In the genomic region with DNA sequence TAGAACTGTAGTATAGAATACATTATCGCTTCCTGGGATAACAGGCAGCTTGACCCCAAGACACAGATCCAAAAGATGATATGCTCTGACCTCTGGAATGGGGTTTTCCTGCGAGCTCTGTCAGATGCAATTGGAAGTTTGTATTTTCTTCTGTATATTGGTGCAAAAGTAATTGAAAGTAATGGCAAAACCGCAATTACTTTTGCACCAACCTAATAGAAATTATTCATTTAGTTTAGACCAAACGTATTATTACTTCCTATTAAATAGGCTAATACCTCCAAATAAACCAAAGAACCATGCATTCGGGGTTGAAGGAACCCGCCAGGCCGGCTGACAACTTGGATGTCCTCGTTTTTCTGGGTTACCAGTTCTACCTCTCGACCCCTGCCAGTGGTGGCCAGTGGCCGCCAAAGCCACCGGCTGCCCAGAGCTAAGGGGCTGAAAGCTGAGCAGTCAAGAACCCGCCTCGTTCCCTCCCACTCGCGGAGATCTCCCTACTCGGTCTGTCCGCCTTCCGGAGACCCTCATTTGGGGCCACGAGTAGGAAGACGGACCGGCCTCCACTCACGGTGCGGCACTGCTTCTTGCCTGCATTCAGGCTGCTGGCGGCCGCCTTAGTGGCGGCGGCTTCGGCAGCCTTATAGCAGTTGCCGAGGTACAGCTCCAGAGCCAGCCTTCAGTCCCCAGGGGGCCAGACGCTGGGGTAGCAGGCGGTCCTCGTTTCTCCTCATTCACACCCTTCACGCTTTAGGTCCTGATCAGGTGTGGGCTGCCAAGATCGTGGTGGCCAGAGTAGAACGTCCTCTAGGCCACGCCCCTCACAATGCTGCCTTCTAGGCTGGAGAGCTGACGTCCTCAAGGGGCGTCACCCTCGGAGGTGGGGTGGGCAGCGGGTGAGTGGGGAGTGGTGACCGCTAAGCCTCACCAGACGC, we compare ENCODE assay signal across 8 cellular contexts.
DNase-seq lines count a peak whose midpoint lies in the region; ATAC-seq, FAIRE-seq and TF ChIP-seq lines count a peak whose summit lies in the region.

No MANE protein-coding gene starts in this region.

- no peak overlapping the region for H3K27ac Mint-ChIP-seq in MCF 10A (ENCODE audit: low read depth, unreplicated experiment)
- no peak overlapping the region for H3K27ac Mint-ChIP-seq in T-helper 17 cell
- no peak overlapping the region for H3K27ac Mint-ChIP-seq in activated CD4-positive, alpha-beta memory T cell treated with anti-CD3 and anti-CD28 coated beads, Interleukin-2, amount 10 ng/mL, durations not matched to agents 7 days and 5 days

- DNase-seq in breast epithelium (ENCODE audit: low spot score in 2 of 2) (no peak), MCF 10A (ENCODE audit: unreplicated experiment) (no peak), T-helper 17 cell (no peak), frontal cortex (ENCODE audit: low spot score in 2 of 2) (peak; percentile 29 to 54), osteoblast (ENCODE audit: insufficient read length, low spot score, missing footprints) (no peak)
- DNase-seq in activated CD4-positive, alpha-beta memory T cell treated with anti-CD3 and anti-CD28 coated beads, Interleukin-2, amount 10 ng/mL, durations not matched to agents 7 days and 5 days: no peak

- H4K20me1 ChIP-seq in osteoblast (ENCODE audit: insufficient read depth, low read length): no peaks in the 10 kb centered on the region

- ATAC-seq in T-helper 17 cell (no peak), HG03571 (IDR thresholded peaks at IDR 0.05; ENCODE audit: unreplicated experiment) (no peak), GM18520 (IDR thresholded peaks at IDR 0.05; ENCODE audit: unreplicated experiment) (no peak)

- H3K4me1 Mint-ChIP-seq in MCF 10A (ENCODE audit: insufficient read depth, unreplicated experiment): no peaks in the 10 kb centered on the region
- H3K4me1 Mint-ChIP-seq in T-helper 17 cell: peaks cover 2% of the 10 kb centered on the region
- H3K4me1 Mint-ChIP-seq in activated CD4-positive, alpha-beta memory T cell treated with anti-CD3 and anti-CD28 coated beads, Interleukin-2, amount 10 ng/mL, durations not matched to agents 7 days and 5 days: no peaks in the 10 kb centered on the region

- H3K4me1 ChIP-seq in breast epithelium (no peaks in the 10 kb centered on the region), osteoblast (ENCODE audit: insufficient read depth, low read length) (no peaks in the 10 kb centered on the region)

- H3K9me3 Mint-ChIP-seq in MCF 10A (ENCODE audit: unreplicated experiment): no peaks in the 10 kb centered on the region
- H3K9me3 Mint-ChIP-seq in activated CD4-positive, alpha-beta memory T cell treated with anti-CD3 and anti-CD28 coated beads, Interleukin-2, amount 10 ng/mL, durations not matched to agents 7 days and 5 days: no peaks in the 10 kb centered on the region

- no peak for FAIRE-seq in frontal cortex (lab: Jason Lieb, UNC)

- POLR2A ChIA-PET in MCF 10A (lab: Yijun Ruan, JAX): interaction anchor here (0.6 kb wide), 1 partner anchor 122 kb away, joined by 3 read pairs; no protein-coding TSS in a partner anchor
- POLR2A ChIA-PET in activated CD4-positive, alpha-beta memory T cell treated with anti-CD3 and anti-CD28 coated beads, Interleukin-2, amount 10 ng/mL, durations not matched to agents 7 days and 5 days (lab: Charles Lee): no interaction called here

- peak overlapping the region; percentile 66 for H3K4me2 ChIP-seq in osteoblast (ENCODE audit: insufficient read depth, low read length)

- peak overlapping the region; percentile 34 to 64 (median 35) for H3K4me3 ChIP-seq in breast epithelium
- peak overlapping the region; percentile 59 for H3K4me3 ChIP-seq in osteoblast (ENCODE audit: insufficient read depth, low read length)

- no peaks in the 10 kb centered on the region for H3K27me3 ChIP-seq in breast epithelium
- no peaks in the 10 kb centered on the region for H3K27me3 ChIP-seq in osteoblast (ENCODE audit: insufficient read depth, low read length)

- TF ChIP-seq CTCF in breast epithelium (IDR thresholded peaks at IDR 0.05) (no peak), MCF 10A (IDR thresholded peaks at IDR 0.05; ENCODE audit: unreplicated experiment) (no peak), osteoblast (IDR thresholded peaks at IDR 0.05; ENCODE audit: extremely low read depth, low read depth, low read length) (no peak)

- H3K36me3 Mint-ChIP-seq in MCF 10A (ENCODE audit: insufficient read depth, unreplicated experiment) (no peaks in the 10 kb centered on the region), T-helper 17 cell (ENCODE audit: low read depth) (no peaks in the 10 kb centered on the region)
- H3K36me3 Mint-ChIP-seq in activated CD4-positive, alpha-beta memory T cell treated with anti-CD3 and anti-CD28 coated beads, Interleukin-2, amount 10 ng/mL, durations not matched to agents 7 days and 5 days (ENCODE audit: low read depth): no peaks in the 10 kb centered on the region

- H3K27me3 Mint-ChIP-seq in MCF 10A (ENCODE audit: insufficient read depth, unreplicated experiment): peaks cover 11% of the 10 kb centered on the region
- peaks cover 6% of the 10 kb centered on the region for H3K27me3 Mint-ChIP-seq in T-helper 17 cell
- peaks cover 8% of the 10 kb centered on the region for H3K27me3 Mint-ChIP-seq in activated CD4-positive, alpha-beta memory T cell treated with anti-CD3 and anti-CD28 coated beads, Interleukin-2, amount 10 ng/mL, durations not matched to agents 7 days and 5 days

- H3K27ac ChIP-seq in breast epithelium (no peak overlapping the region), osteoblast (ENCODE audit: low read depth, low read length) (no peak overlapping the region)

- BruUV-seq in MCF 10A (replicated peaks; lab: Mats Ljungman, UMichigan): no TSS peak

- CTCF ChIA-PET in MCF 10A (lab: Yijun Ruan, JAX): interaction anchor here (1.2 kb wide), 1 partner anchor 15 kb away, joined by 4 read pairs; no protein-coding TSS in a partner anchor
- CTCF ChIA-PET in activated CD4-positive, alpha-beta memory T cell treated with anti-CD3 and anti-CD28 coated beads, Interleukin-2, amount 10 ng/mL, durations not matched to agents 7 days and 5 days (lab: Charles Lee): no interaction called here

- H3K9me3 ChIP-seq in breast epithelium (no peaks in the 10 kb centered on the region), T-helper 17 cell (ENCODE audit: control insufficient read depth, low read length, poor library complexity, severe bottlenecking) (no peaks in the 10 kb centered on the region), osteoblast (ENCODE audit: low read depth, low read length) (no peaks in the 10 kb centered on the region)

- H3K4me3 Mint-ChIP-seq in MCF 10A (ENCODE audit: unreplicated experiment) (no peak overlapping the region), T-helper 17 cell (peak overlapping the region; percentile 58)
- no peak overlapping the region for H3K4me3 Mint-ChIP-seq in activated CD4-positive, alpha-beta memory T cell treated with anti-CD3 and anti-CD28 coated beads, Interleukin-2, amount 10 ng/mL, durations not matched to agents 7 days and 5 days

- no peaks in the 10 kb centered on the region for H3K36me3 ChIP-seq in breast epithelium
- H3K36me3 ChIP-seq in osteoblast (ENCODE audit: insufficient read depth, low read length): no peaks in the 10 kb centered on the region

- H3K79me2 ChIP-seq in osteoblast (ENCODE audit: insufficient read depth, low read length): no peaks in the 10 kb centered on the region

- peak overlapping the region; percentile 81 for H2AFZ ChIP-seq in osteoblast (ENCODE audit: low read length)

- intact Hi-C loops in breast epithelium (cut with DNase I; ENCODE audit: low total_unique reads) (no loop called here), MCF 10A (cut with micrococcal nuclease) (no loop called here)

- TF ChIP-seq POLR2A in breast epithelium (IDR thresholded peaks at IDR 0.05): no peak

Comparison
In these comparisons a context has a peak if more than half of its experiments do, and no peak if none do; other contexts are left out.
1. DNase-seq: peak in frontal cortex (2 of 2); none in breast epithelium (0 of 2), MCF 10A (single experiment), T-helper 17 cell (0 of 3), osteoblast (single experiment) and activated CD4-positive, alpha-beta memory T cell treated with anti-CD3 and anti-CD28 coated beads, Interleukin-2, amount 10 ng/mL, durations not matched to agents 7 days and 5 days (single experiment).